Comparison of ENCODE assay signal across 9 cellular contexts in the genomic region with DNA sequence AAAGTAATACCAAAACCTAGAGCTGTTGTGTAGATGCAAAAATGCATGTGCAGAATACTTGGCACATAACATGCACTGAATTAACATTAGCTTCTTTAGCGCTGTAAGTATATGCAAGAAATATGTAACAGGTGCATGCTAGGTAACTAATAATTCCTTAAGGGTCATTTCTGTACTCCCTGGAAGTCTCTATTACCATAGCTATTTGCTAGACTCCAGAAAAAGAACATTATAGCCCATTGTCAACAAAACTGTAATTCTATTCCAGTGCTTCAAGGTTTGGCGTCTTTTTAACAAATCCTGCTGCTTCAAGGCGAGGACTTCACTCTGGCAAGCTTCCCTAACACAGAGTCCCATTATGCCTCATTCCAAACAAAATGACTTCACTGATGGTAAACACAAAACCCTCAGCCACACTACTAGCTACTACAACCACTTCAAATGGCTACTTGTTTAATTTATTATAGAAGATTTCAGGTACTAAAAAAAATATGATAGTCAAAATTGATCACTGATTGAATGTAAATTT. TPM values are rescaled to one million over a fixed set of nuclear protein-coding genes. Genes with fewer than 3 reads are reported as not detected.
DNase-seq lines count a peak whose midpoint lies in the region; ATAC-seq and TF ChIP-seq lines count a peak whose summit lies in the region.
"Had no signal": no experiment of that assay in that cellular context is flagged by ENCODE, and none has a peak within 500 bp of the region (broad histone marks: within the 10 kb centered on the region; RNA-seq: fewer than 3 reads in every experiment).

No MANE protein-coding gene starts in this region.

- H3K4me1 ChIP-seq in CD4-positive, CD25-positive, alpha-beta regulatory T cell (ENCODE audit: control insufficient read depth, insufficient read depth, low read length, poor library complexity, severe bottlenecking): peaks cover 68% of the 10 kb centered on the region

- H3K27me3 Mint-ChIP-seq in CD4-positive, CD25-positive, alpha-beta regulatory T cell: no peaks in the 10 kb centered on the region
- H3K27me3 Mint-ChIP-seq in natural killer cell (ENCODE audit: low read depth in 2 of 2): no peaks in the 10 kb centered on the region

- peaks cover 42 to 70% (median 51%) of the 10 kb centered on the region in 4 donors for H3K4me1 Mint-ChIP-seq in CD4-positive, CD25-positive, alpha-beta regulatory T cell
- peaks cover 65 to 66% of the 10 kb centered on the region in 2 donors for H3K4me1 Mint-ChIP-seq in natural killer cell

- no peaks in the 10 kb centered on the region for H3K9me3 ChIP-seq in CD4-positive, CD25-positive, alpha-beta regulatory T cell (ENCODE audit: control insufficient read depth in 2 of 2, low read length in 2 of 2)
- H3K9me3 ChIP-seq: SJCRH30 had no signal

- no peak for DNase-seq in CD4-positive, CD25-positive, alpha-beta regulatory T cell
- DNase-seq in NCI-H2029 (lab: John Stamatoyannopoulos, UW) (peak; percentile 66), coronary artery (ENCODE audit: low spot score) (no peak), natural killer cell (no peak), SK-N-DZ (ENCODE audit: low spot score) (no peak), GM20000 (ENCODE audit: low spot score) (no peak)

- peaks cover 0 to 1% (median 0%) of the 10 kb centered on the region in 7 donors for H3K9me3 Mint-ChIP-seq in CD4-positive, CD25-positive, alpha-beta regulatory T cell
- H3K9me3 Mint-ChIP-seq in natural killer cell: no peaks in the 10 kb centered on the region

- H3K27ac ChIP-seq in CD4-positive, CD25-positive, alpha-beta regulatory T cell (ENCODE audit: insufficient read depth, low read length, poor library complexity, severe bottlenecking): peak overlapping the region; percentile 94
- peak overlapping the region in 1 of 2 donors; percentile 44 for H3K27ac ChIP-seq in coronary artery
- H3K27ac ChIP-seq: SJCRH30 had no signal

- H3K27ac Mint-ChIP-seq in CD4-positive, CD25-positive, alpha-beta regulatory T cell: peak overlapping the region; percentile 95 to 99 (median 95)
- H3K27ac Mint-ChIP-seq in natural killer cell: peak overlapping the region; percentile 87 to 93

- intact Hi-C loops in natural killer cell (cut with micrococcal nuclease): no loop called here

- no peaks in the 10 kb centered on the region for H3K36me3 Mint-ChIP-seq in CD4-positive, CD25-positive, alpha-beta regulatory T cell
- H3K36me3 Mint-ChIP-seq in natural killer cell: peaks cover under 1% of the 10 kb centered on the region

- ATAC-seq in CD4-positive, CD25-positive, alpha-beta regulatory T cell (ENCODE audit: low read depth in 2 of 2): no peak
- no peak for ATAC-seq in natural killer cell
- no peak for ATAC-seq in HG02763 (IDR thresholded peaks at IDR 0.05; ENCODE audit: unreplicated experiment)
- no peak for ATAC-seq in HG02623 (IDR thresholded peaks at IDR 0.05; ENCODE audit: unreplicated experiment)

- H3K4me3 ChIP-seq in CD4-positive, CD25-positive, alpha-beta regulatory T cell (ENCODE audit: low read depth, low read length): peak overlapping the region; percentile 100
- peak overlapping the region; percentile 29 for H3K4me3 ChIP-seq in coronary artery
- H3K4me3 ChIP-seq: SJCRH30 had no signal

- H3K36me3 ChIP-seq in CD4-positive, CD25-positive, alpha-beta regulatory T cell (ENCODE audit: control insufficient read depth, insufficient read depth, low read length): no peaks in the 10 kb centered on the region
- H3K36me3 ChIP-seq: SJCRH30 had no signal

- H3K4me3 Mint-ChIP-seq in CD4-positive, CD25-positive, alpha-beta regulatory T cell: peak overlapping the region; percentile 79 to 97 (median 88)
- peak overlapping the region; percentile 89 for H3K4me3 Mint-ChIP-seq in natural killer cell

- TF ChIP-seq CTCF in coronary artery (IDR thresholded peaks at IDR 0.05) (no peak), natural killer cell (IDR thresholded peaks at IDR 0.05) (no peak), GM20000 (IDR thresholded peaks at IDR 0.05; ENCODE audit: extremely low read depth, missing control alignments) (no peak)

- H3K27me3 ChIP-seq in CD4-positive, CD25-positive, alpha-beta regulatory T cell (ENCODE audit: control insufficient read depth, insufficient read depth, low read length): no peaks in the 10 kb centered on the region
- H3K27me3 ChIP-seq: SJCRH30 had no signal

RNA-seq across cellular contexts. Expression of gene ELF1, which starts 32.7 kb away (rescaled TPM):
- total RNA-seq in CD4-positive, CD25-positive, alpha-beta regulatory T cell: 285 TPM
- polyA plus RNA-seq in CD4-positive, CD25-positive, alpha-beta regulatory T cell: 100 to 1,000 TPM; 122 to 178 (median 141) TPM
- total RNA-seq in natural killer cell: 100 to 1,000 TPM; 174 to 216 (median 193) TPM
- polyA plus RNA-seq in SK-N-DZ (2014; cell fraction: cytosol; rRNA removed): 2.1 and 2.9 TPM in 2 replicates
- 1.3 and 4.8 TPM in 2 replicates for polyA plus RNA-seq in SK-N-DZ (2014; cell fraction: nucleus; rRNA removed)
